Comparison of ENCODE assay signal across 7 cellular contexts in the genomic region with DNA sequence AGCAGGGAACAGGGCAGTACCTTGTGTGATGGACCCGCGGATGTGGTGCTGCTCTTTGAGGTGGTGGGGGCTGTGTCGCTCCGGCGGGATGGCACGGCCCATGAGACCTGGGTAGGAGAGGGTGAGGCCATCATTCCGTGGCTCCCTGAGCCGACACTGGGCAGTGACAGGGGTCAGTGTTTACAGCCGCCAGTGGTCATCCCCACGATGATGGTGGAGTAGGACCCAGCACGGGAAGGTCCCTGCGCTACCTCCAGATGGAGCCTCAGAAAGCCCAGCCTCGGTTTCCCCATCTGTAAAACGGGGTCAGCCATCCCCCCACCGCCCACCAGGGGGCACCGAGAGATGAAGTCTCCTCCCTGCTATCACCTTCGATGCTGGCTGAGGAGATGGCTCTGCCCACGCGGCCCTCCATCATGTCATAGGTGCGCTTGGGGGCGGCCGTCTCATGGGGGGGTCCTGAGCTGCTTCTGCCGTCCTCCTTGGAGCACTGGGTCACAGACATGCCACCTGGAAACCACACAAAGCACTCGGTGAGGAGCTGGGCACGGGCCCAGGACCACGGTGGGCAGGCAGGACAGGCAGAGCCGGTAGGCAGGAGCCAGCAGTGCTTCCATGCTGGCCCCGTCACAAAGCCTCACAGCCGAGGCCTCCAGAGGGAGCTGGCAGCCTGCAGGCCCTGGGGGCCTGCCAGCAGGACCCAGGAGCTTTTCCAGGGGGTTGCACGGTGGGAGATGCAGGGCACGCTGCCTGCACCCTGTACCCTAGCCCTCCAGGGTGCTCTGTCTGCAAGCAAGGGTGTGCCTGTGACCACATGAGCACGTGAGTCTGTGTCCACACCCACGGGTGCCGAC. TPM values are rescaled to one million over a fixed set of nuclear protein-coding genes. Genes with fewer than 3 reads are reported as not detected.
A peak's percentile ranks its signal among the peaks of the same experiment; 100 is the strongest.
DNase-seq lines count a peak whose midpoint lies in the region; ATAC-seq and TF ChIP-seq lines count a peak whose summit lies in the region.

No MANE protein-coding gene starts in this region.

- no TSS peak for BruUV-seq in HCT116 (replicated peaks; lab: Mats Ljungman, UMichigan)

- DNase-seq in HCT116 (ENCODE audit: low read depth, low spot score) = no peak
- peak; percentile 70 for DNase-seq in activated CD4-positive, alpha-beta T cell treated with anti-CD3 and anti-CD28 coated beads, Interleukin-2, amount 10 ng/mL, durations not matched to agents 24 days and 14 days
- DNase-seq in fibroblast of the aortic adventitia (ENCODE audit: low read depth) = no peak
- peak; percentile 45 for DNase-seq in stimulated activated CD8-positive, alpha-beta memory T cell treated with anti-CD3 and anti-CD28 coated beads, Interleukin-4, amount 100 ng/mL, for 48 hours
- no peak for DNase-seq in AG08396 (ENCODE audit: low spot score)
- DNase-seq in NCI-H1105 (lab: John Stamatoyannopoulos, UW) = no peak
- no peak for DNase-seq in COR-L47 (lab: John Stamatoyannopoulos, UW)

- no peak overlapping the region for H3K27ac ChIP-seq in HCT116 (ENCODE audit: low read depth, low read length)

- TF ChIP-seq CTCF in HCT116 (IDR thresholded peaks at IDR 0.05 in 2 of 3, conservative IDR thresholded peaks at IDR 0.05 in 1 of 3; ENCODE audit: borderline replicate concordance in 1 of 3, insufficient read depth in 1 of 3, low read depth in 2 of 3, low read length in 2 of 3) (peak; percentile 45 to 68 (median 59); a peak in 5 of 6 replicates), fibroblast of the aortic adventitia (IDR thresholded peaks at IDR 0.05; ENCODE audit: insufficient read depth, low read length) (peak; percentile 58)

- H3K9me2 ChIP-seq in HCT116 (ENCODE audit: insufficient read depth) = no peaks in the 10 kb centered on the region

- H3K27me3 ChIP-seq in HCT116 (ENCODE audit: insufficient read depth, low read length) = no peaks in the 10 kb centered on the region

- H3K4me3 ChIP-seq in HCT116 (replicated peaks in 1 of 2; ENCODE audit: low read depth in 1 of 2, low read length in 2 of 2) = no peak overlapping the region
- no peak overlapping the region for H3K4me3 ChIP-seq in fibroblast of the aortic adventitia (ENCODE audit: low read depth, low read length)

- H3K9ac ChIP-seq in HCT116 (ENCODE audit: low read length) = no peak overlapping the region

- no peaks in the 10 kb centered on the region for H4K20me1 ChIP-seq in HCT116 (ENCODE audit: insufficient read depth)

- no peak overlapping the region for H3K4me2 ChIP-seq in HCT116 (ENCODE audit: low read length)

- POLR2A ChIA-PET in HCT116 (lab: Charles Lee) = no interaction called here

- H3K36me3 Mint-ChIP-seq in activated CD4-positive, alpha-beta T cell treated with anti-CD3 and anti-CD28 coated beads, Interleukin-2, amount 10 ng/mL, durations not matched to agents 24 days and 14 days (ENCODE audit: low read depth) = peaks cover 22% of the 10 kb centered on the region

- no peaks in the 10 kb centered on the region for H3K9me3 Mint-ChIP-seq in activated CD4-positive, alpha-beta T cell treated with anti-CD3 and anti-CD28 coated beads, Interleukin-2, amount 10 ng/mL, durations not matched to agents 24 days and 14 days

- H2AFZ ChIP-seq in HCT116 (ENCODE audit: low read depth, low read length, poor library complexity, severe bottlenecking) = no peak overlapping the region

- no peaks in the 10 kb centered on the region for H3K27me3 Mint-ChIP-seq in activated CD4-positive, alpha-beta T cell treated with anti-CD3 and anti-CD28 coated beads, Interleukin-2, amount 10 ng/mL, durations not matched to agents 24 days and 14 days

- RAD21 ChIA-PET in HCT116 (lab: Charles Lee; ENCODE audit: low non-redundant PET in 1 of 2, low total read pairs in 2 of 2, uncharacterized antibody in 2 of 2, unreplicated experiment in 2 of 2) = no interaction called here

- no peak for TF ChIP-seq POLR2A in HCT116 (IDR thresholded peaks at IDR 0.05; ENCODE audit: borderline replicate concordance, extremely low read depth, insufficient read depth, insufficient read length)

- H3K79me2 ChIP-seq in HCT116 (ENCODE audit: insufficient read depth, low read length) = no peaks in the 10 kb centered on the region

- CTCF ChIA-PET in HCT116 (lab: Charles Lee) = interaction anchor here (0.5 kb wide), 1 partner anchor 380 kb away, joined by 4 read pairs; no protein-coding TSS in a partner anchor

- peak; percentile 65 for TF ChIP-seq RAD21 in HCT116 (IDR thresholded peaks at IDR 0.05; ENCODE audit: low read depth)

- no peak overlapping the region for H3K27ac Mint-ChIP-seq in activated CD4-positive, alpha-beta T cell treated with anti-CD3 and anti-CD28 coated beads, Interleukin-2, amount 10 ng/mL, durations not matched to agents 24 days and 14 days

- intact Hi-C loops in HCT116 (cut with micrococcal nuclease) = loop anchor here (2.0 kb wide), 1 partner anchor 419 kb away; no protein-coding TSS in a partner anchor
- intact Hi-C loops in activated CD4-positive, alpha-beta T cell treated with anti-CD3 and anti-CD28 coated beads, Interleukin-2, amount 10 ng/mL, durations not matched to agents 24 days and 14 days (cut with micrococcal nuclease) = no loop called here

- no peak overlapping the region for H3K4me3 Mint-ChIP-seq in activated CD4-positive, alpha-beta T cell treated with anti-CD3 and anti-CD28 coated beads, Interleukin-2, amount 10 ng/mL, durations not matched to agents 24 days and 14 days

- no peaks in the 10 kb centered on the region for H3K4me1 ChIP-seq in HCT116 (ENCODE audit: control insufficient read depth in 1 of 2, insufficient read depth in 2 of 2, low read length in 2 of 2)

- no peaks in the 10 kb centered on the region for H3K4me1 Mint-ChIP-seq in activated CD4-positive, alpha-beta T cell treated with anti-CD3 and anti-CD28 coated beads, Interleukin-2, amount 10 ng/mL, durations not matched to agents 24 days and 14 days

- H3K36me3 ChIP-seq in HCT116 (ENCODE audit: control insufficient read depth in 1 of 2, insufficient read depth in 2 of 2, low read length in 2 of 2) = peaks cover 3 to 16% of the 10 kb centered on the region in 2 experiments; a peak in 3 of 4 replicates

- peak; percentile 62 for ATAC-seq in HCT116

- no peaks in the 10 kb centered on the region for H3K9me3 ChIP-seq in HCT116 (ENCODE audit: control insufficient read depth in 1 of 2, insufficient read depth in 1 of 2, low read depth in 1 of 2, low read length in 2 of 2)

TF ChIP-seq in HCT116, 20 proteins besides CTCF, POLR2A, EP300 and RAD21:
- TF ChIP-seq SRF (IDR thresholded peaks at IDR 0.05; ENCODE audit: low read depth) (no peak), FOSL1 (IDR thresholded peaks at IDR 0.05; ENCODE audit: low read depth) (no peak), SP1 (IDR thresholded peaks at IDR 0.05; ENCODE audit: low read depth) (no peak), ZNF274 (IDR thresholded peaks at IDR 0.05; ENCODE audit: low read depth, low read length) (no peak), ELF1 (IDR thresholded peaks at IDR 0.05; ENCODE audit: borderline replicate concordance, low read depth) (no peak), TCF7L2 (IDR thresholded peaks at IDR 0.05; ENCODE audit: borderline replicate concordance, extremely low read depth, insufficient read depth, insufficient read length) (no peak), EZH2 (IDR thresholded peaks at IDR 0.05) (no peak), EZH2phosphoT487 (IDR thresholded peaks at IDR 0.05; ENCODE audit: borderline replicate concordance) (no peak)

RNA-seq across cellular contexts. Expression of a gene that starts 53.1 kb away (rescaled TPM):
- total RNA-seq in HCT116 (2021; ENCODE audit: unreplicated experiment) = not detected
- polyA plus RNA-seq in HCT116 (2012) = 0.17 and 0.37 TPM in 2 replicates
- not detected in 2 replicates for total RNA-seq in activated CD4-positive, alpha-beta T cell treated with anti-CD3 and anti-CD28 coated beads, Interleukin-2, amount 10 ng/mL, durations not matched to agents 24 days and 14 days
- 0.45 and 1.1 TPM in 2 replicates for total RNA-seq in fibroblast of the aortic adventitia (ENCODE audit: low replicate concordance)

Comparison
In these comparisons a context has a peak if more than half of its experiments do, and no peak if none do; other contexts are left out.
1. DNase-seq: peak in activated CD4-positive, alpha-beta T cell treated with anti-CD3 and anti-CD28 coated beads, Interleukin-2, amount 10 ng/mL, durations not matched to agents 24 days and 14 days (single experiment) and stimulated activated CD8-positive, alpha-beta memory T cell treated with anti-CD3 and anti-CD28 coated beads, Interleukin-4, amount 100 ng/mL, for 48 hours (single experiment); none in HCT116 (single experiment), fibroblast of the aortic adventitia (single experiment), AG08396 (single experiment), NCI-H1105 (single experiment) and COR-L47 (single experiment).